In genomic region chr19:7679771-7680605, GRCh38 we compare ENCODE assay signal across 1 cellular context.
TF ChIP-seq lines count a peak whose summit lies in the region.

No MANE protein-coding gene starts in this region.

TF ChIP-seq in liver, 16 proteins besides CTCF, POLR2A, EP300 and RAD21 (continued from another document):
- TF ChIP-seq ZBTB33 (IDR thresholded peaks at IDR 0.05): no peak
